In genomic region chrX:2500681-2501151, GRCh38 we compare ENCODE assay signal across 8 cellular contexts. TPM values are rescaled to one million over a fixed set of nuclear protein-coding genes. Genes with fewer than 3 reads are reported as not detected.
DNase-seq lines count a peak whose midpoint lies in the region; ATAC-seq and TF ChIP-seq lines count a peak whose summit lies in the region.

Gene DHRSX, minus strand, starts transcription at chrX:2500976. Its CDS starts 51 bp downstream, at chrX:2500925.
Gene ZBED1, minus strand, starts transcription at chrX:2500976. Its CDS starts 10,257 bp downstream, at chrX:2490719.

- peak within 1 kb of the TSS; percentile 97 for H3K4me3 ChIP-seq in coronary artery

- DNase-seq in T-helper 9 cell (peak; percentile 26), coronary artery (ENCODE audit: low spot score) (peak; percentile 72), lung microvascular endothelial cell (ENCODE audit: low read depth in 2 of 2) (peak; percentile 22 to 48), COR-L47 (lab: John Stamatoyannopoulos, UW) (no peak), NCI-H1105 treated with DMSO at 0.1 percent for 48 hours (lab: John Stamatoyannopoulos, UW) (no peak)
- DNase-seq in stimulated activated CD8-positive, alpha-beta memory T cell treated with anti-CD3 and anti-CD28 coated beads, Interleukin-7, amount 100 ng/mL, for 4 hours (ENCODE audit: low read depth in 2 of 2): peak; percentile 11 to 43

- TF ChIP-seq CTCF in coronary artery (IDR thresholded peaks at IDR 0.05): no peak

- peak; percentile 71 for TF ChIP-seq POLR2A in GM18526 (IDR thresholded peaks at IDR 0.05; ENCODE audit: extremely low read depth, insufficient read length)

- peak; percentile 63 for ATAC-seq in HG03064 (IDR thresholded peaks at IDR 0.05; ENCODE audit: low read depth, unreplicated experiment)

- peak within 1 kb of the TSS; percentile 92 to 93 for H3K27ac ChIP-seq in coronary artery

RNA-seq across cellular contexts. Expression of gene DHRSX, which starts in this region (rescaled TPM):
- total RNA-seq in lung microvascular endothelial cell: 14.4 and 23.6 TPM in 2 replicates

RNA-seq across cellular contexts. Expression of gene ZBED1, which starts in this region (rescaled TPM):
- total RNA-seq in lung microvascular endothelial cell: 26.4 and 46.4 TPM in 2 replicates

Comparison
In these comparisons a context has a peak if more than half of its experiments do, and no peak if none do; other contexts are left out.
1. DNase-seq: peak in T-helper 9 cell (single experiment), coronary artery (single experiment), lung microvascular endothelial cell (2 of 2) and stimulated activated CD8-positive, alpha-beta memory T cell treated with anti-CD3 and anti-CD28 coated beads, Interleukin-7, amount 100 ng/mL, for 4 hours (2 of 2); none in COR-L47 (single experiment) and NCI-H1105 treated with DMSO at 0.1 percent for 48 hours (single experiment).